ENCODE assay signal across 28 cellular contexts in genomic region chr15:63072809-63073277, GRCh38. TPM values are rescaled to one million over a fixed set of nuclear protein-coding genes. Genes with fewer than 3 reads are reported as not detected.
DNase-seq lines count a peak whose midpoint lies in the region; TF ChIP-seq lines count a peak whose summit lies in the region.
"Had no signal": no experiment of that assay in that cellular context is flagged by ENCODE, and none has a peak within 500 bp of the region (broad histone marks: within the 10 kb centered on the region; RNA-seq: fewer than 3 reads in every experiment).

No MANE protein-coding gene starts in this region.

- peaks cover 63% of the 10 kb centered on the region for H3K4me1 Mint-ChIP-seq in type B pancreatic cell (ENCODE audit: unreplicated experiment)
- H3K4me1 Mint-ChIP-seq: B cell, naive B cell had no signal

- DNase-seq in cardiac muscle cell (ENCODE audit: low read depth in 1 of 2, low spot score in 1 of 2), result no peak
- no peak for DNase-seq in cardiac septum (ENCODE audit: low spot score)
- DNase-seq in dermis blood vessel endothelial cell, result peak; percentile 15
- DNase-seq in tibial nerve (ENCODE audit: low spot score in 2 of 2), result no peak
- no peak for DNase-seq in NCI-H146 treated with DMSO at 0.1 percent for 48 hours (lab: John Stamatoyannopoulos, UW; ENCODE audit: unreplicated experiment)
- no peak for DNase-seq in type B pancreatic cell (ENCODE audit: extremely low spot score, unreplicated experiment)
- DNase-seq in SW 1271 (lab: John Stamatoyannopoulos, UW), result no peak
- DNase-seq: activated CD4-positive, alpha-beta T cell treated with anti-CD3 and anti-CD28 coated beads, Interleukin-2, amount 10 ng/mL, durations not matched to agents 24 days and 14 days; activated naive CD8-positive, alpha-beta T cell treated with anti-CD3 and anti-CD28 coated beads, Interleukin-2, amount 10 ng/mL, durations not matched to agents 7 days and 5 days; DND-41; foreskin fibroblast; H7; hypothalamus; mammary epithelial cell; naive B cell; NCI-H1436; NCI-H2171 treated with DMSO at 0.1 percent for 48 hours; posterior cingulate gyrus; Right ventricle myocardium superior; stimulated activated CD4-positive, alpha-beta T cell treated with anti-CD3 and anti-CD28 coated beads, Interleukin-2, amount 100 ng/mL, for 24 hours; stimulated activated naive CD4-positive, alpha-beta T cell treated with Interleukin-2 at 50 U/mL for 16 hours; T-cell; tibial artery had no signal

- no peaks in the 10 kb centered on the region for H3K9me3 Mint-ChIP-seq in type B pancreatic cell
- H3K9me3 Mint-ChIP-seq: activated CD4-positive, alpha-beta T cell treated with anti-CD3 and anti-CD28 coated beads, Interleukin-2, amount 10 ng/mL, durations not matched to agents 24 days and 14 days; activated naive CD8-positive, alpha-beta T cell treated with anti-CD3 and anti-CD28 coated beads, Interleukin-2, amount 10 ng/mL, durations not matched to agents 7 days and 5 days; activated T-helper 2 cell treated with anti-CD3 and anti-CD28 coated beads, Interferon-gamma antibody, Interleukin-2, Interleukin-4, amounts not matched to agents 10 μg/mL and 5 μg/mL and 100 μg/mL, durations not matched to agents 14 hours and 24 hours and 36 hours; dendritic cell treated with granulocyte-macrophage colony-stimulating factor and Interleukin-4, amounts not matched to agents 40 ng/mL and 50 ng/mL, for 4 days; naive B cell; T-cell had no signal

- peaks cover 5% of the 10 kb centered on the region for H3K36me3 ChIP-seq in cardiac muscle cell
- H3K36me3 ChIP-seq in mesodermal cell (ENCODE audit: control insufficient read depth, insufficient read depth, low read length), result peaks cover 45% of the 10 kb centered on the region
- peaks cover 0 to 32% (median 0%) of the 10 kb centered on the region in 3 donors for H3K36me3 ChIP-seq in tibial nerve

- peaks cover 30% of the 10 kb centered on the region for H3K36me3 Mint-ChIP-seq in type B pancreatic cell
- H3K36me3 Mint-ChIP-seq: activated naive CD8-positive, alpha-beta T cell treated with anti-CD3 and anti-CD28 coated beads, Interleukin-2, amount 10 ng/mL, durations not matched to agents 7 days and 5 days; naive B cell had no signal

- H3K4me3 ChIP-seq in cardiac muscle cell, result no peak overlapping the region
- no peak overlapping the region for H3K4me3 ChIP-seq in mesodermal cell (ENCODE audit: extremely low read depth, insufficient read depth, low read length, poor library complexity, severe bottlenecking)
- no peak overlapping the region for H3K4me3 ChIP-seq in tibial nerve
- H3K4me3 ChIP-seq: tibial artery had no signal

- TF ChIP-seq CTCF in cardiac muscle cell (IDR thresholded peaks at IDR 0.05; ENCODE audit: low read depth, low read length) (no peak), tibial nerve (IDR thresholded peaks at IDR 0.05) (no peak), type B pancreatic cell (conservative IDR thresholded peaks at IDR 0.05) (no peak)

- H3K27ac ChIP-seq in cardiac muscle cell, result peak overlapping the region; percentile 70
- H3K27ac ChIP-seq in mesodermal cell (ENCODE audit: low read depth, low read length, severe bottlenecking), result peak overlapping the region; percentile 62
- H3K27ac ChIP-seq in tibial nerve, result no peak overlapping the region
- H3K27ac ChIP-seq: 22Rv1 had no signal

- H3K27ac Mint-ChIP-seq in type B pancreatic cell, result no peak overlapping the region
- H3K27ac Mint-ChIP-seq: activated CD4-positive, alpha-beta T cell treated with anti-CD3 and anti-CD28 coated beads, Interleukin-2, amount 10 ng/mL, durations not matched to agents 24 days and 14 days; activated naive CD8-positive, alpha-beta T cell treated with anti-CD3 and anti-CD28 coated beads, Interleukin-2, amount 10 ng/mL, durations not matched to agents 7 days and 5 days; activated T-helper 2 cell treated with anti-CD3 and anti-CD28 coated beads, Interferon-gamma antibody, Interleukin-2, Interleukin-4, amounts not matched to agents 10 μg/mL and 5 μg/mL and 100 μg/mL, durations not matched to agents 14 hours and 24 hours and 36 hours; B cell; dendritic cell treated with granulocyte-macrophage colony-stimulating factor and Interleukin-4, amounts not matched to agents 40 ng/mL and 50 ng/mL, for 4 days; naive B cell; T-cell had no signal

- intact Hi-C loops in cardiac septum (cut with DNase I), result no loop called here

- no peak overlapping the region for H3K4me3 Mint-ChIP-seq in type B pancreatic cell
- H3K4me3 Mint-ChIP-seq: activated CD4-positive, alpha-beta T cell treated with anti-CD3 and anti-CD28 coated beads, Interleukin-2, amount 10 ng/mL, durations not matched to agents 24 days and 14 days; activated naive CD8-positive, alpha-beta T cell treated with anti-CD3 and anti-CD28 coated beads, Interleukin-2, amount 10 ng/mL, durations not matched to agents 7 days and 5 days; B cell; dendritic cell treated with granulocyte-macrophage colony-stimulating factor and Interleukin-4, amounts not matched to agents 40 ng/mL and 50 ng/mL, for 4 days; naive B cell; T-cell had no signal

- TF ChIP-seq EP300 in tibial nerve (IDR thresholded peaks at IDR 0.05), result no peak

- peaks cover 2% of the 10 kb centered on the region for H3K27me3 Mint-ChIP-seq in type B pancreatic cell

- H3K4me1 ChIP-seq in cardiac muscle cell (ENCODE audit: low read depth) (peaks cover 15% of the 10 kb centered on the region), mesodermal cell (ENCODE audit: control insufficient read depth, insufficient read depth, low read length, poor library complexity, severe bottlenecking) (peaks cover 28% of the 10 kb centered on the region), tibial nerve (peaks cover 0 to 18% (median 6%) of the 10 kb centered on the region in 4 donors)

- H3K9me3 ChIP-seq in cardiac muscle cell (ENCODE audit: low read depth) (no peaks in the 10 kb centered on the region), mesodermal cell (ENCODE audit: control insufficient read depth, low read length) (no peaks in the 10 kb centered on the region), tibial nerve (no peaks in the 10 kb centered on the region)
- H3K9me3 ChIP-seq: tibial artery had no signal

- 88 to 100% methylated on average over 7 of the region's 9 CpGs for WGBS in mesodermal cell (ENCODE audit: insufficient coverage in 2 of 2), 2 experiments
- WGBS in tibial nerve, 2 donors, result 91 to 96% methylated on average over 9 of the region's 9 CpGs

- H3K27me3 ChIP-seq in cardiac muscle cell (no peaks in the 10 kb centered on the region), tibial nerve (no peaks in the 10 kb centered on the region)
- H3K27me3 ChIP-seq: tibial artery had no signal

- no peak for TF ChIP-seq POLR2A in tibial nerve (IDR thresholded peaks at IDR 0.05)

RNA-seq across cellular contexts. Expression of gene TPM1, which starts 30.3 kb away (rescaled TPM):
- total RNA-seq in cardiac muscle cell, result 6,553 and 8,453 TPM in 2 replicates
- polyA plus RNA-seq in cardiac muscle cell, result 7,519 and 10,138 TPM in 2 replicates
- total RNA-seq in cardiac septum, result 14,297 TPM
- total RNA-seq in dermis blood vessel endothelial cell, result 309 and 334 TPM in 2 replicates
- 1,311 TPM for polyA plus RNA-seq in mesodermal cell (2013, experiment 1 of 2)
- 1,352 TPM for polyA plus RNA-seq in mesodermal cell (2013, experiment 2 of 2)
- 100 to 1,000 TPM; 311 to 468 (median 366) TPM for total RNA-seq in tibial nerve
- total RNA-seq in type B pancreatic cell (ENCODE audit: low replicate concordance), result 343 and 447 TPM in 2 replicates

RNA-seq across cellular contexts. Expression of gene LACTB, which starts 48.8 kb away (rescaled TPM):
- 13.3 and 14.1 TPM in 2 replicates for total RNA-seq in cardiac muscle cell
- polyA plus RNA-seq in cardiac muscle cell, result 14.0 and 18.0 TPM in 2 replicates
- total RNA-seq in cardiac septum, result 22.3 TPM
- 45.1 and 47.1 TPM in 2 replicates for total RNA-seq in dermis blood vessel endothelial cell
- polyA plus RNA-seq in mesodermal cell (2013, experiment 1 of 2), result 10.2 TPM
- 11.0 TPM for polyA plus RNA-seq in mesodermal cell (2013, experiment 2 of 2)
- total RNA-seq in tibial nerve, result 10 to 100 TPM in 3 of 4 donors, 1 to 10 TPM in 1; 9.0 to 18.4 (median 16.5) TPM
- total RNA-seq in type B pancreatic cell (ENCODE audit: low replicate concordance), result 10.9 and 12.6 TPM in 2 replicates

Comparison
In these comparisons a context has a peak if more than half of its experiments do, and no peak if none do; other contexts are left out.
1. H3K27ac ChIP-seq: peak in cardiac muscle cell (single experiment) and mesodermal cell (single experiment); none in tibial nerve (0 of 4).
2. RNA of gene TPM1, which starts 30.3 kb away (total RNA-seq): 14,297 TPM in cardiac septum (single experiment) and 6,553 to 8,453 TPM in cardiac muscle cell; 343 to 447 TPM in type B pancreatic cell, 311 to 468 TPM in tibial nerve and 309 to 334 TPM in dermis blood vessel endothelial cell; every median in the first group is over 10 times any median in the second.